1 cellular context compared by ENCODE assay signal in genomic region chr21:39313457-39314154, GRCh38.
TF ChIP-seq lines count a peak whose summit lies in the region.

Gene BRWD1, minus strand, starts transcription at chr21:39313632. Its CDS starts 141 bp downstream, at chr21:39313491.

TF ChIP-seq in HepG2, 621 proteins besides CTCF, POLR2A, EP300 and RAD21 (continued from another document and continues in another):
- peak; percentile 85 for TF ChIP-seq ZFX (CRISPR knock-in tag; IDR thresholded peaks at IDR 0.05; ENCODE audit: low read depth)
- peak; percentile 91 for TF ChIP-seq ZBTB7A (CRISPR knock-in tag; IDR thresholded peaks at IDR 0.05)
- peak; percentile 82 for TF ChIP-seq CREB1 (IDR thresholded peaks at IDR 0.05)
- TF ChIP-seq CREB1 (CRISPR knock-in tag; IDR thresholded peaks at IDR 0.05) = no peak
- TF ChIP-seq MIXL1 (CRISPR knock-in tag; IDR thresholded peaks at IDR 0.05) = no peak
- peak; percentile 74; the same call in 1 of the 2 replicates for TF ChIP-seq ZNF557 (CRISPR knock-in tag; IDR thresholded peaks at IDR 0.05)
- peak; percentile 60; the same call in 1 of the 2 replicates for TF ChIP-seq ZNF263 (CRISPR knock-in tag; IDR thresholded peaks at IDR 0.05)
- TF ChIP-seq ZNF768 (CRISPR knock-in tag; IDR thresholded peaks at IDR 0.05) = peak; percentile 71; the same call in 1 of the 2 replicates
- peak; percentile 92; the same call in 1 of the 2 replicates for TF ChIP-seq BORCS8-MEF2B (CRISPR knock-in tag; IDR thresholded peaks at IDR 0.05)
- no peak; the same call in none of the 2 replicates for TF ChIP-seq CBFB (CRISPR knock-in tag; IDR thresholded peaks at IDR 0.05)
- 0 out of 2 replicates have a peak, but pooled peaks have one; percentile 44 for TF ChIP-seq DZIP1 (CRISPR knock-in tag; IDR thresholded peaks at IDR 0.05)
- TF ChIP-seq ZBTB39 (CRISPR knock-in tag; IDR thresholded peaks at IDR 0.05) = peak; percentile 85
- peak; percentile 86 for TF ChIP-seq TBX3 (IDR thresholded peaks at IDR 0.05; ENCODE audit: borderline replicate concordance)
- peak; percentile 65; the same call in 1 of the 2 replicates for TF ChIP-seq KDM5B (CRISPR knock-in tag; IDR thresholded peaks at IDR 0.05; ENCODE audit: borderline replicate concordance)
- TF ChIP-seq ZFP41 (CRISPR knock-in tag; IDR thresholded peaks at IDR 0.05; ENCODE audit: borderline replicate concordance) = 0 out of 2 replicates have a peak, but pooled peaks have one; percentile 32
- no peak for TF ChIP-seq ZNF75D (CRISPR knock-in tag; IDR thresholded peaks at IDR 0.05; ENCODE audit: borderline replicate concordance)
- TF ChIP-seq NONO (IDR thresholded peaks at IDR 0.05) = no peak
- peak; percentile 82 for TF ChIP-seq NONO (CRISPR knock-in tag; conservative IDR thresholded peaks at IDR 0.05)
- peak; percentile 41; the same call in 1 of the 2 replicates for TF ChIP-seq ZNF354B (CRISPR knock-in tag; IDR thresholded peaks at IDR 0.05)
- peak; percentile 89 for TF ChIP-seq PHF21A (CRISPR knock-in tag; IDR thresholded peaks at IDR 0.05)
- TF ChIP-seq ZNF432 (CRISPR knock-in tag; IDR thresholded peaks at IDR 0.05; ENCODE audit: borderline replicate concordance) = no peak
- TF ChIP-seq TBX2 (CRISPR knock-in tag; IDR thresholded peaks at IDR 0.05; ENCODE audit: borderline replicate concordance) = peak; percentile 82
- TF ChIP-seq ZFP62 (CRISPR knock-in tag; IDR thresholded peaks at IDR 0.05) = no peak
- peak; percentile 84 for TF ChIP-seq MXD3 (CRISPR knock-in tag; IDR thresholded peaks at IDR 0.05)
- no peak for TF ChIP-seq U2AF2 (IDR thresholded peaks at IDR 0.05; ENCODE audit: low read depth, low read length)
- 0 out of 2 replicates have a peak, but pooled peaks have one; percentile 23 for TF ChIP-seq EEA1 (CRISPR knock-in tag; IDR thresholded peaks at IDR 0.05; ENCODE audit: borderline replicate concordance)
- peak; percentile 94 for TF ChIP-seq REXO4 (CRISPR knock-in tag; IDR thresholded peaks at IDR 0.05; ENCODE audit: borderline replicate concordance)
- peak; percentile 80 for TF ChIP-seq ZNF639 (CRISPR knock-in tag; conservative IDR thresholded peaks at IDR 0.05)
- TF ChIP-seq ZNF7 (CRISPR knock-in tag; IDR thresholded peaks at IDR 0.05) = no peak; the same call in 1 of the 2 replicates
- peak; percentile 86; the same call in 1 of the 2 replicates for TF ChIP-seq ZGPAT (CRISPR knock-in tag; IDR thresholded peaks at IDR 0.05)
- peak; percentile 95 for TF ChIP-seq RNF2 (conservative IDR thresholded peaks at IDR 0.05; ENCODE audit: low read depth)
- 0 out of 2 replicates have a peak, but pooled peaks have one; percentile 67 for TF ChIP-seq ZSCAN5A (CRISPR knock-in tag; IDR thresholded peaks at IDR 0.05; ENCODE audit: borderline replicate concordance)
- peak; percentile 35; the same call in 1 of the 2 replicates for TF ChIP-seq CENPBD1 (CRISPR knock-in tag; IDR thresholded peaks at IDR 0.05; ENCODE audit: borderline replicate concordance, low read depth)
- 0 out of 3 replicates have a peak, but pooled peaks have one; percentile 58 for TF ChIP-seq MXI1 (IDR thresholded peaks at IDR 0.05; ENCODE audit: borderline replicate concordance, low read depth, low read length)
- peak; percentile 52 for TF ChIP-seq THAP11 (CRISPR knock-in tag; IDR thresholded peaks at IDR 0.05)
- no peak for TF ChIP-seq ZIK1 (CRISPR knock-in tag; IDR thresholded peaks at IDR 0.05; ENCODE audit: borderline replicate concordance, low read depth)
- 0 out of 2 replicates have a peak, but pooled peaks have one; percentile 84 for TF ChIP-seq ZNF788 (CRISPR knock-in tag; IDR thresholded peaks at IDR 0.05; ENCODE audit: borderline replicate concordance)
- TF ChIP-seq MEIS1 (CRISPR knock-in tag; IDR thresholded peaks at IDR 0.05; ENCODE audit: borderline replicate concordance) = 0 out of 2 replicates have a peak, but pooled peaks have one; percentile 23
- 0 out of 2 replicates have a peak, but pooled peaks have one; percentile 31 for TF ChIP-seq ZNF552 (CRISPR knock-in tag; IDR thresholded peaks at IDR 0.05; ENCODE audit: borderline replicate concordance)
- TF ChIP-seq ZNF367 (CRISPR knock-in tag; IDR thresholded peaks at IDR 0.05; ENCODE audit: borderline replicate concordance) = peak; percentile 70; the same call in 1 of the 2 replicates
- peak; percentile 56; the same call in 1 of the 2 replicates for TF ChIP-seq TEAD2 (CRISPR knock-in tag; IDR thresholded peaks at IDR 0.05)
- TF ChIP-seq FOXC1 (CRISPR knock-in tag; IDR thresholded peaks at IDR 0.05; ENCODE audit: borderline replicate concordance) = peak; percentile 49; the same call in 1 of the 2 replicates
- TF ChIP-seq RAD51 (IDR thresholded peaks at IDR 0.05; ENCODE audit: borderline replicate concordance) = no peak
- TF ChIP-seq ELK4 (CRISPR knock-in tag; IDR thresholded peaks at IDR 0.05; ENCODE audit: borderline replicate concordance) = 0 out of 2 replicates have a peak, but pooled peaks have one; percentile 51
- TF ChIP-seq MED8 (CRISPR knock-in tag; IDR thresholded peaks at IDR 0.05; ENCODE audit: insufficient replicate concordance) = peak; percentile 85
- TF ChIP-seq ZNF296 (CRISPR knock-in tag; conservative IDR thresholded peaks at IDR 0.05) = no peak
- 0 out of 2 replicates have a peak, but pooled peaks have one; percentile 29 for TF ChIP-seq KDM6A (CRISPR knock-in tag; IDR thresholded peaks at IDR 0.05; ENCODE audit: low read depth)
- TF ChIP-seq THAP9 (CRISPR knock-in tag; IDR thresholded peaks at IDR 0.05; ENCODE audit: borderline replicate concordance) = no peak
- TF ChIP-seq NKX3-1 (CRISPR knock-in tag; IDR thresholded peaks at IDR 0.05) = 0 out of 2 replicates have a peak, but pooled peaks have one; percentile 21
- peak; percentile 77; the same call in 1 of the 2 replicates for TF ChIP-seq ZNF615 (CRISPR knock-in tag; IDR thresholded peaks at IDR 0.05; ENCODE audit: borderline replicate concordance)
- TF ChIP-seq MLX (CRISPR knock-in tag; IDR thresholded peaks at IDR 0.05) = 0 out of 2 replicates have a peak, but pooled peaks have one; percentile 11
- TF ChIP-seq ZNF256 (CRISPR knock-in tag; conservative IDR thresholded peaks at IDR 0.05) = no peak
- no peak for TF ChIP-seq DRAP1 (CRISPR knock-in tag; IDR thresholded peaks at IDR 0.05)
